In genomic region chr14:94342334-94342934, GRCh38 we compare ENCODE assay signal across 8 cellular contexts. TPM values are rescaled to one million over a fixed set of nuclear protein-coding genes. Genes with fewer than 3 reads are reported as not detected.
DNase-seq lines count a peak whose midpoint lies in the region; ATAC-seq and TF ChIP-seq lines count a peak whose summit lies in the region.

No MANE protein-coding gene starts in this region.

- H3K4me3 ChIP-seq in AG04449 (ENCODE audit: low read depth, low read length) (no peak overlapping the region), HFF-Myc (replicated peaks; ENCODE audit: low read depth, low read length) (no peak overlapping the region), skeletal muscle satellite cell (ENCODE audit: low read length) (peak overlapping the region; percentile 1)

- CTCF ChIA-PET in AG04449 (lab: Yijun Ruan, JAX): interaction anchor here (0.7 to 1.2 kb wide), 3 partner anchors 14 to 211 kb away, joined by 3 read pairs; no protein-coding TSS in a partner anchor
- CTCF ChIA-PET in GM10248 (lab: Yijun Ruan, JAX): interaction anchor here (0.9 to 1.6 kb wide), 4 partner anchors 10 to 17 kb away, joined by 3 to 5 read pairs (median 4); no protein-coding TSS in a partner anchor

- no peaks in the 10 kb centered on the region for H3K36me3 ChIP-seq in skeletal muscle satellite cell (ENCODE audit: insufficient read depth, low read length)

- peak overlapping the region; percentile 46 for H3K4me2 ChIP-seq in skeletal muscle satellite cell (ENCODE audit: low read length)

- TF ChIP-seq CTCF in AG04449 (IDR thresholded peaks at IDR 0.05; ENCODE audit: insufficient read depth, low read length, missing control alignments) (no peak), HFF-Myc (IDR thresholded peaks at IDR 0.05; ENCODE audit: low read depth, low read length, missing control alignments) (no peak), GM10248 (IDR thresholded peaks at IDR 0.05; ENCODE audit: control extremely low read depth, extremely low read depth, low read depth, missing control alignments) (no peak)

- no peaks in the 10 kb centered on the region for H3K27me3 ChIP-seq in skeletal muscle satellite cell (ENCODE audit: control insufficient read depth, insufficient read depth, low read length)

- ATAC-seq in GM18520 (IDR thresholded peaks at IDR 0.05; ENCODE audit: unreplicated experiment): no peak
- no peak for ATAC-seq in GM19397 (IDR thresholded peaks at IDR 0.05; ENCODE audit: unreplicated experiment)

- peak; percentile 98 for DNase-seq in AG04449 (ENCODE audit: low read depth, low spot score)
- peak; percentile 97 for DNase-seq in HFF-Myc (ENCODE audit: extremely low read depth, low read depth)
- DNase-seq in SW480 (ENCODE audit: low spot score): peak; percentile 86
- peak; percentile 14 for DNase-seq in globus pallidus (ENCODE audit: low spot score)
- no peak for DNase-seq in GM10248 (ENCODE audit: extremely low spot score)

- peaks cover 38% of the 10 kb centered on the region for H3K4me1 ChIP-seq in skeletal muscle satellite cell (ENCODE audit: control insufficient read depth, insufficient read depth, low read length)

- H3K9me3 ChIP-seq in skeletal muscle satellite cell (replicated peaks; ENCODE audit: low read length): no peaks in the 10 kb centered on the region

- POLR2A ChIA-PET in AG04449 (lab: Yijun Ruan, JAX): interaction anchor here (0.7 to 1.0 kb wide), 2 partner anchors 31 to 169 kb away, joined by 3 read pairs; partner anchors contain the start of gene PPP4R4
- POLR2A ChIA-PET in GM10248 (lab: Yijun Ruan, JAX): no interaction called here

- H3K9ac ChIP-seq in skeletal muscle satellite cell (ENCODE audit: low read depth, low read length): no peak overlapping the region

RNA-seq across cellular contexts. Expression of gene SERPINA6, which starts 19.3 kb away (rescaled TPM):
- total RNA-seq in skeletal muscle satellite cell (2012; rRNA removed): 0.22 TPM in 1 of 2 replicates, not detected in the other

RNA-seq across cellular contexts. Expression of gene SERPINA2, which starts 24.1 kb away (rescaled TPM):
- 0.44 TPM in 1 of 2 replicates, not detected in the other for total RNA-seq in skeletal muscle satellite cell (2012; rRNA removed)

RNA-seq across cellular contexts. Expression of gene SERPINA1, which starts 46.0 kb away (rescaled TPM):
- under 0.01 and 0.44 TPM in 2 replicates for total RNA-seq in skeletal muscle satellite cell (2012; rRNA removed)

RNA-seq across cellular contexts. Expression of gene SERPINA10, which starts 49.4 kb away (rescaled TPM):
- not detected in 2 replicates for total RNA-seq in skeletal muscle satellite cell (2012; rRNA removed)
